ENCODE assay signal across 8 cellular contexts in the genomic region with DNA sequence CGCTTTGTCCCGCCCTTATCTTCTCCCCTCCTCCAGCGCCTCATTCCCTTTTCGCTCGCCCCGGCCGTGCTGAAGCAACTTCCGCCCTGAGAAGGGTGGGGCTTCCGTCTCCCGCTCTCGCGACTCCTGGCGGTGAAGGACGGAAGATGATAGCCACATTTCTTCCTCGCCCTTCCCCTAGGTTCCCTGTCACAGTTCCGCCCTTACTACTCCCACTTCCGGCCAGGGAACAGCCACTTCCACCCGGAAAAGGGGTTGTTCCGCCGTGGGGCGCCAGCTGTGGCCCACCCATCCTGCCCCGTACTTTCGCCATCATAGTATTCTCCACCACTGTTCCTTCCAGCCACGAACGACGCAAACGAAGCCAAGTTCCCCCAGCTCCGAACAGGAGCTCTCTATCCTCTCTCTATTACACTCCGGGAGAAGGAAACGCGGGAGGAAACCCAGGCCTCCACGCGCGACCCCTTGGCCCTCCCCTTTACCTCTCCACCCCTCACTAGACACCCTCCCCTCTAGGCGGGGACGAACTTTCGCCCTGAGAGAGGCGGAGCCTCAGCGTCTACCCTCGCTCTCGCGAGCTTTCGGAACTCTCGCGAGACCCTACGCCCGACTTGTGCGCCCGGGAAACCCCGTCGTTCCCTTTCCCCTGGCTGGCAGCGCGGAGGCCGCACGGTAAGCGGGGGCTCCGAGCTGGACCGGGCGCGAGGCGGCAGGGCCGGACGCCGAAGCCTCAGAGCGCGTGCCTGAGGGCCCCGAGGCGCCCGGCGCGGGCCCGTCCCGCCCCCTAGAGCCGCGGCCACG. TPM values are rescaled to one million over a fixed set of nuclear protein-coding genes. Genes with fewer than 3 reads are reported as not detected.
DNase-seq lines count a peak whose midpoint lies in the region; ATAC-seq, FAIRE-seq and TF ChIP-seq lines count a peak whose summit lies in the region.

Gene RPS19 (plus strand): TSS at position 638 of the 801 bp plus-strand sequence. CDS start 520 bp downstream, outside the sequence.

- H3K27me3 Mint-ChIP-seq in activated T-helper 2 cell treated with anti-CD3 and anti-CD28 coated beads, Interferon-gamma antibody, Interleukin-2, Interleukin-4, amounts not matched to agents 10 μg/mL and 5 μg/mL and 100 μg/mL, durations not matched to agents 14 hours and 24 hours and 36 hours (ENCODE audit: low read depth), result peaks cover 4% of the 10 kb centered on the region
- no peaks in the 10 kb centered on the region for H3K27me3 Mint-ChIP-seq in naive thymus-derived CD8-positive, alpha-beta T cell

- peak; percentile 90 for TF ChIP-seq POLR2A in H54 (IDR thresholded peaks at IDR 0.05; ENCODE audit: low read depth, low read length)

- H3K4me1 Mint-ChIP-seq in activated T-helper 2 cell treated with anti-CD3 and anti-CD28 coated beads, Interferon-gamma antibody, Interleukin-2, Interleukin-4, amounts not matched to agents 10 μg/mL and 5 μg/mL and 100 μg/mL, durations not matched to agents 14 hours and 24 hours and 36 hours (ENCODE audit: low read depth), result peaks cover 35% of the 10 kb centered on the region
- H3K4me1 Mint-ChIP-seq in naive thymus-derived CD8-positive, alpha-beta T cell, result peaks cover 28 to 52% (median 44%) of the 10 kb centered on the region in 4 donors

- H4K20me1 ChIP-seq in fibroblast of lung (ENCODE audit: control insufficient read depth, extremely low read depth, insufficient read depth, low read length), result no peaks in the 10 kb centered on the region

- peaks cover 44% of the 10 kb centered on the region for H3K36me3 Mint-ChIP-seq in activated T-helper 2 cell treated with anti-CD3 and anti-CD28 coated beads, Interferon-gamma antibody, Interleukin-2, Interleukin-4, amounts not matched to agents 10 μg/mL and 5 μg/mL and 100 μg/mL, durations not matched to agents 14 hours and 24 hours and 36 hours (ENCODE audit: low read depth)
- H3K36me3 Mint-ChIP-seq in naive thymus-derived CD8-positive, alpha-beta T cell, result peaks cover 0 to 43% (median 14%) of the 10 kb centered on the region in 3 donors

- peaks cover 47% of the 10 kb centered on the region for H3K79me2 ChIP-seq in fibroblast of lung (ENCODE audit: control insufficient read depth, insufficient read depth, low read length)

- H3K4me3 ChIP-seq in RWPE2 (ENCODE audit: severe bottlenecking) (peak within 1 kb of the TSS; percentile 90), fibroblast of lung (replicated peaks in 1 of 4; ENCODE audit: control extremely low read depth in 1 of 4, insufficient read depth in 1 of 4, low read depth in 3 of 4, low read length in 4 of 4) (peak within 1 kb of the TSS; percentile 92 to 99 (median 98))

- H3K27me3 ChIP-seq in RWPE2 (ENCODE audit: insufficient read depth, poor library complexity, severe bottlenecking) (no peaks in the 10 kb centered on the region), fibroblast of lung (ENCODE audit: control insufficient read depth, insufficient read depth, low read length) (no peaks in the 10 kb centered on the region)

- H3K9me3 ChIP-seq in ES-I3 (ENCODE audit: control insufficient read depth, insufficient read depth, low read length), result no peaks in the 10 kb centered on the region
- no peaks in the 10 kb centered on the region for H3K9me3 ChIP-seq in RWPE2 (ENCODE audit: severe bottlenecking)
- no peaks in the 10 kb centered on the region for H3K9me3 ChIP-seq in fibroblast of lung (ENCODE audit: control insufficient read depth, insufficient read depth, low read depth, low read length)

- DNase-seq in H54 (ENCODE audit: insufficient read length, low spot score) (peak; percentile 98), LoVo (ENCODE audit: low spot score) (peak; percentile 98), RWPE2 (ENCODE audit: low spot score) (peak; percentile 95), fibroblast of lung (ENCODE audit: low read depth in 2 of 2) (peak; percentile 97 to 99)
- peak; percentile 97 for DNase-seq in activated T-helper 2 cell treated with anti-CD3 and anti-CD28 coated beads, Interferon-gamma antibody, Interleukin-2, Interleukin-4, amounts not matched to agents 10 μg/mL and 5 μg/mL and 100 μg/mL, durations not matched to agents 14 hours and 24 hours and 36 hours (ENCODE audit: low spot score)
- peak; percentile 94 to 99 (median 98) for DNase-seq in naive thymus-derived CD8-positive, alpha-beta T cell
- peak; percentile 95 to 99 (median 97) for DNase-seq in stimulated activated naive CD4-positive, alpha-beta T cell (lab: John Stamatoyannopoulos, UW)

- H3K36me3 ChIP-seq in ES-I3 (ENCODE audit: insufficient read depth, low read length) (peaks cover 42% of the 10 kb centered on the region), RWPE2 (ENCODE audit: low read depth) (peaks cover 45% of the 10 kb centered on the region), fibroblast of lung (ENCODE audit: control insufficient read depth, insufficient read depth, low read length) (peaks cover 28% of the 10 kb centered on the region)

- H3K27ac ChIP-seq in RWPE2 (ENCODE audit: poor library complexity, severe bottlenecking) (peak within 1 kb of the TSS; percentile 87), fibroblast of lung (ENCODE audit: insufficient read depth, low read length) (peak within 1 kb of the TSS; percentile 98)

- POLR2A ChIA-PET in naive thymus-derived CD8-positive, alpha-beta T cell (lab: Charles Lee), result interaction anchor here (0.5 to 4.1 kb wide), 25 partner anchors 9 to 598 kb away, joined by 3 to 253 read pairs (median 8); partner anchors contain the start of genes ARHGEF1, CD79A and RABAC1

- peaks cover 19% of the 10 kb centered on the region for H3K4me1 ChIP-seq in ES-I3 (ENCODE audit: insufficient read depth, low read length)
- peaks cover 13% of the 10 kb centered on the region for H3K4me1 ChIP-seq in RWPE2 (ENCODE audit: insufficient read depth, poor library complexity, severe bottlenecking)
- peaks cover 8% of the 10 kb centered on the region for H3K4me1 ChIP-seq in fibroblast of lung (ENCODE audit: control insufficient read depth, extremely low read depth, insufficient read depth, low read length)

- intact Hi-C loops in activated T-helper 2 cell treated with anti-CD3 and anti-CD28 coated beads, Interferon-gamma antibody, Interleukin-2, Interleukin-4, amounts not matched to agents 10 μg/mL and 5 μg/mL and 100 μg/mL, durations not matched to agents 14 hours and 24 hours and 36 hours (cut with micrococcal nuclease), result loop anchor here (1.0 to 5.0 kb wide), 6 partner anchors 11 to 767 kb away; partner anchors contain the start of gene RABAC1

- peak; percentile 80 for FAIRE-seq in H54 (lab: Jason Lieb, UNC)

- H3K9me3 Mint-ChIP-seq in activated T-helper 2 cell treated with anti-CD3 and anti-CD28 coated beads, Interferon-gamma antibody, Interleukin-2, Interleukin-4, amounts not matched to agents 10 μg/mL and 5 μg/mL and 100 μg/mL, durations not matched to agents 14 hours and 24 hours and 36 hours, result no peaks in the 10 kb centered on the region
- H3K9me3 Mint-ChIP-seq in naive thymus-derived CD8-positive, alpha-beta T cell, result no peaks in the 10 kb centered on the region

- peak within 1 kb of the TSS; percentile 99 for H3K27ac Mint-ChIP-seq in activated T-helper 2 cell treated with anti-CD3 and anti-CD28 coated beads, Interferon-gamma antibody, Interleukin-2, Interleukin-4, amounts not matched to agents 10 μg/mL and 5 μg/mL and 100 μg/mL, durations not matched to agents 14 hours and 24 hours and 36 hours
- H3K27ac Mint-ChIP-seq in naive thymus-derived CD8-positive, alpha-beta T cell, result peak within 1 kb of the TSS; percentile 84 to 99 (median 97)

- H3K9ac ChIP-seq in ES-I3 (ENCODE audit: low read depth, low read length) (peak within 1 kb of the TSS; percentile 98), fibroblast of lung (ENCODE audit: insufficient read depth, low read length) (peak within 1 kb of the TSS; percentile 98)

- H3K4me2 ChIP-seq in fibroblast of lung (ENCODE audit: extremely low read depth, insufficient read depth, low read length), result peak within 1 kb of the TSS; percentile 91

- peak; percentile 84 for ATAC-seq in RWPE2 (ENCODE audit: low read depth)
- peak; percentile 82 to 86 for ATAC-seq in naive thymus-derived CD8-positive, alpha-beta T cell

- peak within 1 kb of the TSS; percentile 94 for H3K4me3 Mint-ChIP-seq in activated T-helper 2 cell treated with anti-CD3 and anti-CD28 coated beads, Interferon-gamma antibody, Interleukin-2, Interleukin-4, amounts not matched to agents 10 μg/mL and 5 μg/mL and 100 μg/mL, durations not matched to agents 14 hours and 24 hours and 36 hours (ENCODE audit: low read depth)
- H3K4me3 Mint-ChIP-seq in naive thymus-derived CD8-positive, alpha-beta T cell, result peak within 1 kb of the TSS; percentile 80 to 100 (median 95)

- peak within 1 kb of the TSS; percentile 91 for H2AFZ ChIP-seq in fibroblast of lung (ENCODE audit: low read length)

- TF ChIP-seq CTCF in RWPE2 (IDR thresholded peaks at IDR 0.05; ENCODE audit: poor library complexity, severe bottlenecking), result peak; percentile 66
- peak; percentile 46 to 65 for TF ChIP-seq CTCF in fibroblast of lung (conservative IDR thresholded peaks at IDR 0.05 in 1 of 2, IDR thresholded peaks at IDR 0.05 in 1 of 2; ENCODE audit: low read depth in 1 of 2, low read length in 2 of 2)

RNA-seq across cellular contexts. Expression of gene RPS19, which starts in this region (rescaled TPM):
- total RNA-seq in activated T-helper 2 cell treated with anti-CD3 and anti-CD28 coated beads, Interferon-gamma antibody, Interleukin-2, Interleukin-4, amounts not matched to agents 10 μg/mL and 5 μg/mL and 100 μg/mL, durations not matched to agents 14 hours and 24 hours and 36 hours, result 2,928 and 2,943 TPM in 2 replicates
- 1,183 and 1,320 TPM in 2 replicates for total RNA-seq in fibroblast of lung
- 2,037 and 2,197 TPM in 2 replicates for polyA plus RNA-seq in fibroblast of lung
- 4,097 and 4,526 TPM in 2 replicates for polyA plus RNA-seq in fibroblast of lung (2012)
- polyA minus RNA-seq in fibroblast of lung (ENCODE audit: low replicate concordance), result 662 and 1,252 TPM in 2 replicates
- 1,000 to 10,000 TPM; 3,479 to 3,513 TPM for total RNA-seq in naive thymus-derived CD8-positive, alpha-beta T cell
- polyA plus RNA-seq in naive thymus-derived CD8-positive, alpha-beta T cell, result 1,000 to 10,000 TPM; 6,905 to 8,825 (median 8,505) TPM

Comparison
In these comparisons a context has a peak if more than half of its experiments do, and no peak if none do; other contexts are left out.
1. Peak in every context shown above with its lines: DNase-seq, ATAC-seq, H3K4me3 ChIP-seq and H3K27ac ChIP-seq.